In genomic region chr2:1995987-1996386, GRCh38 we compare ENCODE assay signal across 12 cellular contexts.
DNase-seq lines count a peak whose midpoint lies in the region; ATAC-seq and TF ChIP-seq lines count a peak whose summit lies in the region.
"Had no signal": no experiment of that assay in that cellular context is flagged by ENCODE, and none has a peak within 500 bp of the region (broad histone marks: within the 10 kb centered on the region; RNA-seq: fewer than 3 reads in every experiment).

No MANE protein-coding gene starts in this region.

- in situ Hi-C loops in brain microvascular endothelial cell (cut with HindIII; ENCODE audit: low pct_ligation_motif_present, low sequenced_read_pairs), result no loop called here

- no peaks in the 10 kb centered on the region for H3K79me2 ChIP-seq in PC-3 (ENCODE audit: low read length)

- no peaks in the 10 kb centered on the region for H3K9me3 Mint-ChIP-seq in activated CD4-positive, alpha-beta T cell treated with anti-CD3 and anti-CD28 coated beads, Interleukin-2, amount 10 ng/mL, durations not matched to agents 24 days and 14 days

- H3K9ac ChIP-seq in PC-3 (ENCODE audit: low read length) (no peak overlapping the region), skeletal muscle satellite cell (ENCODE audit: low read depth, low read length) (peak overlapping the region; percentile 30)

- peaks cover 4% of the 10 kb centered on the region; the same call in 1 of the 2 replicates for H3K4me1 ChIP-seq in PC-3 (ENCODE audit: insufficient read depth, low read length)
- peaks cover 34% of the 10 kb centered on the region for H3K4me1 ChIP-seq in skeletal muscle satellite cell (ENCODE audit: control insufficient read depth, insufficient read depth, low read length)
- H3K4me1 ChIP-seq in effector memory CD4-positive, alpha-beta T cell (ENCODE audit: control insufficient read depth, insufficient read depth, low read length, poor library complexity, severe bottlenecking), result peaks cover 3% of the 10 kb centered on the region

- no peak overlapping the region for H3K27ac ChIP-seq in PC-3 (ENCODE audit: low read length)
- peak overlapping the region; percentile 97 for H3K27ac ChIP-seq in brain microvascular endothelial cell
- no peak overlapping the region for H3K27ac ChIP-seq in effector memory CD4-positive, alpha-beta T cell (ENCODE audit: insufficient read depth, low read length, poor library complexity, severe bottlenecking)
- H3K27ac ChIP-seq: body of pancreas, PC-9, WERI-Rb-1 had no signal

- TF ChIP-seq CTCF in PC-3 (conservative IDR thresholded peaks at IDR 0.05; ENCODE audit: low read depth, low read length) (no peak), brain microvascular endothelial cell (IDR thresholded peaks at IDR 0.05; ENCODE audit: low read depth, low read length, missing control alignments) (no peak)

- no peak overlapping the region for H2AFZ ChIP-seq in PC-3 (ENCODE audit: low read length)
- H2AFZ ChIP-seq: PC-9 had no signal

- POLR2A ChIA-PET in PC-3 (lab: Charles Lee; ENCODE audit: unreplicated experiment), result no interaction called here

- no peak for ATAC-seq in PC-3
- ATAC-seq: body of pancreas had no signal

- peak; percentile 78 for DNase-seq in activated CD4-positive, alpha-beta T cell treated with anti-CD3 and anti-CD28 coated beads, Interleukin-2, amount 10 ng/mL, durations not matched to agents 24 days and 14 days
- no peak for DNase-seq in activated CD4-positive, alpha-beta T cell treated with anti-CD3 and anti-CD28 coated beads, Interleukin-2, amount 50 U/mL, for 4 hours
- DNase-seq in PC-3 (peak; percentile 31), brain microvascular endothelial cell (peak; percentile 92), D341Med (ENCODE audit: low spot score) (no peak), putamen (ENCODE audit: low spot score) (no peak)
- DNase-seq in effector memory CD4-positive, alpha-beta T cell, result no peak
- DNase-seq: body of pancreas, NCI-H187 treated with DMSO at 0.1 percent for 48 hours, PC-9, WERI-Rb-1 had no signal

- H3K27me3 ChIP-seq in PC-3 (ENCODE audit: low read length), result peaks cover 33% of the 10 kb centered on the region
- no peaks in the 10 kb centered on the region for H3K27me3 ChIP-seq in brain microvascular endothelial cell (replicated peaks)
- no peaks in the 10 kb centered on the region for H3K27me3 ChIP-seq in skeletal muscle satellite cell (ENCODE audit: control insufficient read depth, insufficient read depth, low read length)
- no peaks in the 10 kb centered on the region for H3K27me3 ChIP-seq in effector memory CD4-positive, alpha-beta T cell (replicated peaks; ENCODE audit: control insufficient read depth, insufficient read depth, low read length, poor library complexity, severe bottlenecking)
- H3K27me3 ChIP-seq: body of pancreas had no signal

- H3K27me3 Mint-ChIP-seq in activated CD4-positive, alpha-beta T cell treated with anti-CD3 and anti-CD28 coated beads, Interleukin-2, amount 10 ng/mL, durations not matched to agents 24 days and 14 days, result peaks cover 36% of the 10 kb centered on the region

- no peaks in the 10 kb centered on the region for H3K9me3 ChIP-seq in PC-3 (ENCODE audit: low read length)
- no peaks in the 10 kb centered on the region for H3K9me3 ChIP-seq in skeletal muscle satellite cell (replicated peaks; ENCODE audit: low read length)
- no peaks in the 10 kb centered on the region for H3K9me3 ChIP-seq in effector memory CD4-positive, alpha-beta T cell (ENCODE audit: control insufficient read depth, low read length)
- H3K9me3 ChIP-seq: body of pancreas had no signal

- CTCF ChIA-PET in PC-3 (lab: Charles Lee), result no interaction called here

- no peaks in the 10 kb centered on the region for H3K9me2 ChIP-seq in PC-3 (replicated peaks; ENCODE audit: low read length)

- no peaks in the 10 kb centered on the region for H3K36me3 Mint-ChIP-seq in activated CD4-positive, alpha-beta T cell treated with anti-CD3 and anti-CD28 coated beads, Interleukin-2, amount 10 ng/mL, durations not matched to agents 24 days and 14 days (ENCODE audit: low read depth)

- intact Hi-C loops in activated CD4-positive, alpha-beta T cell treated with anti-CD3 and anti-CD28 coated beads, Interleukin-2, amount 10 ng/mL, durations not matched to agents 24 days and 14 days (cut with micrococcal nuclease), result no loop called here
- intact Hi-C loops in PC-3 (cut with micrococcal nuclease), result no loop called here

- peak overlapping the region; percentile 17 for H3K27ac Mint-ChIP-seq in activated CD4-positive, alpha-beta T cell treated with anti-CD3 and anti-CD28 coated beads, Interleukin-2, amount 10 ng/mL, durations not matched to agents 24 days and 14 days

- H3K36me3 ChIP-seq in PC-3 (ENCODE audit: low read depth, low read length) (no peaks in the 10 kb centered on the region), brain microvascular endothelial cell (replicated peaks) (no peaks in the 10 kb centered on the region), skeletal muscle satellite cell (ENCODE audit: insufficient read depth, low read length) (no peaks in the 10 kb centered on the region)
- H3K36me3 ChIP-seq in effector memory CD4-positive, alpha-beta T cell (ENCODE audit: control insufficient read depth, insufficient read depth, low read length), result no peaks in the 10 kb centered on the region
- H3K36me3 ChIP-seq: WERI-Rb-1 had no signal

- peak overlapping the region; percentile 49 for H3K4me3 Mint-ChIP-seq in activated CD4-positive, alpha-beta T cell treated with anti-CD3 and anti-CD28 coated beads, Interleukin-2, amount 10 ng/mL, durations not matched to agents 24 days and 14 days

- H3K4me3 ChIP-seq in PC-3 (ENCODE audit: low read length), result no peak overlapping the region
- H3K4me3 ChIP-seq in brain microvascular endothelial cell (ENCODE audit: low read depth, low read length), result no peak overlapping the region
- H3K4me3 ChIP-seq in skeletal muscle satellite cell (ENCODE audit: low read length), result no peak overlapping the region
- H3K4me3 ChIP-seq in effector memory CD4-positive, alpha-beta T cell (ENCODE audit: insufficient read depth, low read depth, low read length, poor library complexity, severe bottlenecking), result no peak overlapping the region
- H3K4me3 ChIP-seq: body of pancreas, PC-9 had no signal

- H3K4me2 ChIP-seq in PC-3 (ENCODE audit: low read length), result no peak overlapping the region
- H3K4me2 ChIP-seq in skeletal muscle satellite cell (ENCODE audit: low read length), result no peak overlapping the region
- H3K4me2 ChIP-seq: PC-9 had no signal

- no TSS peak for BruUV-seq in PC-3 (replicated peaks; lab: Mats Ljungman, UMichigan)

- no peaks in the 10 kb centered on the region for H4K20me1 ChIP-seq in PC-3 (ENCODE audit: low read length)

- no peaks in the 10 kb centered on the region for H3F3A ChIP-seq in PC-3 (ENCODE audit: low read length, unreplicated experiment)

- H3K4me1 Mint-ChIP-seq in activated CD4-positive, alpha-beta T cell treated with anti-CD3 and anti-CD28 coated beads, Interleukin-2, amount 10 ng/mL, durations not matched to agents 24 days and 14 days, result peaks cover 19% of the 10 kb centered on the region

Comparison
In these comparisons a context has a peak if more than half of its experiments do, and no peak if none do; other contexts are left out.
1. DNase-seq: peak in activated CD4-positive, alpha-beta T cell treated with anti-CD3 and anti-CD28 coated beads, Interleukin-2, amount 10 ng/mL, durations not matched to agents 24 days and 14 days (single experiment), PC-3 (single experiment) and brain microvascular endothelial cell (single experiment); none in activated CD4-positive, alpha-beta T cell treated with anti-CD3 and anti-CD28 coated beads, Interleukin-2, amount 50 U/mL, for 4 hours (0 of 2), effector memory CD4-positive, alpha-beta T cell (0 of 3), D341Med (single experiment) and putamen (single experiment).